Comparison of ENCODE assay signal across 8 cellular contexts in the genomic region with DNA sequence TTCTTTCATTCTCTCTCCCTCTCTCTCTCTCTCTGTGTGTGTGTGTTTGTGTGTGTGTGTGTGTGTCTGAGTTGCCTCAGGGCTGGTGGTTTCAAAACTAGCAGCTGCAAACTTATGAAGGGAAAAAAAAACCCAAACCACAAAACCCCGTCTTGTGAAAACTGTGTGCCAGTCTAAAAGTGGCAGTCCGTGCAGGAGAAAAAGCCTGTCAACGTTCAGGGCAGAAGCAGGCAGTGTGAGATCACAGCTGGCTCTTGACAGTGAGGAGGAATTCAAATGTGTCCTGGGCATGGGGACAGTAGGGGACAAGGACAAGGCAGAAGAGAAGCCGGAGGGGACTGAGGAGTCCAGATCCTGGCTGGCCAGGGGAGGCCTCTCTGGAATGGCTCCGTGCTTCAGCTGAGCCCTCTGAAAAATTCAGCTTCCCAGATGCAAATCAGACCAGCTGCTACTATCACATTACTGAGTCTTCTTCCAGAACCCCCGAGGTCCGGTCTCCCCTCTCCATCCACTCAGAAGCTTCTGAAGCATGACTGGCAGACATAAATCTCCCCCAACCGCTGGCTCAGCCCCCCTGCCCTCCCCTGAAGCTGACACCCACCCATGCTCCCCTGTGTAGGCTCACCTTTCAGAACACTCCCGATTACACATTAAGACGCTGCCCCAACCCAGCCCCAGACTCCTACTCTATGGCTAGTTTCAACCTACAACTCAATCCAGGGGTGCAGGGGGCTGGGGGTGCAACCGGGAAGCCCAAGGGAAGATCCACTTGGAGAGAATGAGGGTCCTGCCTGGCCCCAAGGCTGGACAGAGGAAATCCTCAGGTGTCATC. TPM values are rescaled to one million over a fixed set of nuclear protein-coding genes. Genes with fewer than 3 reads are reported as not detected.
DNase-seq lines count a peak whose midpoint lies in the region; ATAC-seq and TF ChIP-seq lines count a peak whose summit lies in the region.

No MANE protein-coding gene starts in this region.

- peak; percentile 62 for ATAC-seq in HG03196 (IDR thresholded peaks at IDR 0.05; ENCODE audit: unreplicated experiment)

- no TSS peak for BruUV-seq in A673 (replicated peaks; lab: Mats Ljungman, UMichigan)

- intact Hi-C loops in A673 (cut with micrococcal nuclease; ENCODE audit: unreplicated experiment) = no loop called here

- TF ChIP-seq CTCF in A673 (conservative IDR thresholded peaks at IDR 0.05; ENCODE audit: low read depth, low read length) = no peak

- no peaks in the 10 kb centered on the region for H3K4me1 ChIP-seq in A673 (ENCODE audit: insufficient read depth, low read length, poor library complexity, severe bottlenecking)

- DNase-seq in stimulated activated CD4-positive, alpha-beta T cell treated with anti-CD3 and anti-CD28 coated beads, Interleukin-1b, Interleukin-23, amount 100 ng/mL, for 1 hour (ENCODE audit: low read depth in 2 of 2) = peak; percentile 13 to 26
- no peak for DNase-seq in stimulated activated CD4-positive, alpha-beta T cell treated with anti-CD3 and anti-CD28 coated beads, Interleukin-12 subunit alpha, Interleukin-12 subunit beta, amount 100 ng/mL, for 4 hours
- DNase-seq in T-helper 9 cell (peak; percentile 38), fibroblast of gingiva (ENCODE audit: low read depth) (peak; percentile 85), NCI-H1105 (lab: John Stamatoyannopoulos, UW) (no peak), A673 (ENCODE audit: low spot score) (no peak)
- peak; percentile 56 for DNase-seq in stimulated activated CD4-positive, alpha-beta T cell treated with anti-CD3 and anti-CD28 coated beads, Interleukin-4, amount 100 ng/mL, for 24 hours

- H3K36me3 ChIP-seq in A673 (ENCODE audit: insufficient read depth, low read length, poor library complexity, severe bottlenecking) = no peaks in the 10 kb centered on the region

- POLR2A ChIA-PET in A673 (lab: Charles Lee; ENCODE audit: low non-redundant PET) = no interaction called here

- peaks cover 53% of the 10 kb centered on the region for H3K27me3 ChIP-seq in A673 (replicated peaks; ENCODE audit: insufficient read depth, low read depth, low read length, poor library complexity)

- no peak overlapping the region for H3K27ac ChIP-seq in A673 (ENCODE audit: low read depth, low read length, poor library complexity, severe bottlenecking)

- no peak overlapping the region for H3K4me3 ChIP-seq in A673 (ENCODE audit: low read depth, low read length, poor library complexity, severe bottlenecking)

- CTCF ChIA-PET in A673 (lab: Charles Lee) = no interaction called here

- no peaks in the 10 kb centered on the region for H3K9me3 ChIP-seq in A673 (ENCODE audit: low read depth, low read length, poor library complexity, severe bottlenecking)

RNA-seq across cellular contexts. Expression of a gene that starts 32.0 kb away (rescaled TPM):
- total RNA-seq in A673 (2021) = 51.9 and 56.1 TPM in 2 replicates

Comparison
In these comparisons a context has a peak if more than half of its experiments do, and no peak if none do; other contexts are left out.
1. DNase-seq: peak in stimulated activated CD4-positive, alpha-beta T cell treated with anti-CD3 and anti-CD28 coated beads, Interleukin-1b, Interleukin-23, amount 100 ng/mL, for 1 hour (2 of 2), T-helper 9 cell (single experiment), fibroblast of gingiva (single experiment) and stimulated activated CD4-positive, alpha-beta T cell treated with anti-CD3 and anti-CD28 coated beads, Interleukin-4, amount 100 ng/mL, for 24 hours (single experiment); none in stimulated activated CD4-positive, alpha-beta T cell treated with anti-CD3 and anti-CD28 coated beads, Interleukin-12 subunit alpha, Interleukin-12 subunit beta, amount 100 ng/mL, for 4 hours (single experiment), NCI-H1105 (single experiment) and A673 (single experiment).